21 cellular contexts compared by ENCODE assay signal in the genomic region with DNA sequence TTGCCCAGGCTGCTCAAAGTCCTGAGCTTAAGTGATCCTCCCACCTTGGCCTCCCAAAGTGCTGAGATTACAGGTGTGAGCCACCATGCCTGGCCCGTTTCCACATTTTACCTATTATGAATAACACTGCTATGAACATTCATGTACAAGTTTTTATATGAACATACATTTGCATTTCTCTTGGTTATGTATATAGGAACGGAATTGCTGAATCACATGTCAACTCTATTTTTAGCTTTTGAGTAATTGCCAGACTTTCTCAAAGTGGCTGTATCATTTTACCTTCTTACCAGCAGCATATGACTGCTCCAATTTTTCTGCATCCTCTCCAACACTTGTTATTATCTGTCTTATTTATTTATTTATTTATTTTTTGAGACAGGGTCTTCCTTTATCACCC. TPM values are rescaled to one million over a fixed set of nuclear protein-coding genes. Genes with fewer than 3 reads are reported as not detected.
DNase-seq lines count a peak whose midpoint lies in the region; ATAC-seq and TF ChIP-seq lines count a peak whose summit lies in the region.
"Had no signal": no experiment of that assay in that cellular context is flagged by ENCODE, and none has a peak within 500 bp of the region (broad histone marks: within the 10 kb centered on the region; RNA-seq: fewer than 3 reads in every experiment).

No MANE protein-coding gene starts in this region.

- no peaks in the 10 kb centered on the region for H3K9me3 Mint-ChIP-seq in activated T-cell treated with anti-CD3 and anti-CD28 coated beads, Interleukin-2, amount 50 U/mL, for 4 hours

- no peak for TF ChIP-seq CTCF in fibroblast of mammary gland (conservative IDR thresholded peaks at IDR 0.05; ENCODE audit: control insufficient read depth, insufficient read depth, low read depth, low read length)

- no peaks in the 10 kb centered on the region for H3K36me3 Mint-ChIP-seq in activated T-cell treated with anti-CD3 and anti-CD28 coated beads, Interleukin-2, amount 50 U/mL, for 4 hours (ENCODE audit: insufficient read depth)

- no peak overlapping the region for H3K4me3 ChIP-seq in fibroblast of mammary gland (ENCODE audit: control insufficient read depth, low read depth, low read length)

- no peaks in the 10 kb centered on the region for H3K4me1 Mint-ChIP-seq in activated T-cell treated with anti-CD3 and anti-CD28 coated beads, Interleukin-2, amount 50 U/mL, for 4 hours (ENCODE audit: low read depth)

- ATAC-seq in activated T-cell treated with anti-CD3 and anti-CD28 coated beads, Interleukin-2, amount 50 U/mL, for 4 hours: peak; percentile 27 to 52
- no peak for ATAC-seq in GM18511 (IDR thresholded peaks at IDR 0.05; ENCODE audit: unreplicated experiment)

- no peaks in the 10 kb centered on the region for H3K27me3 Mint-ChIP-seq in activated T-cell treated with anti-CD3 and anti-CD28 coated beads, Interleukin-2, amount 50 U/mL, for 4 hours (ENCODE audit: low read depth)

- DNase-seq in DMS53 (lab: John Stamatoyannopoulos, UW) (peak; percentile 39), DMS53 treated with DMSO at 0.1 percent for 48 hours (lab: John Stamatoyannopoulos, UW; ENCODE audit: unreplicated experiment) (no peak), LHCN-M2 (ENCODE audit: low read depth) (peak; percentile 9), fibroblast of mammary gland (ENCODE audit: low read depth) (peak; percentile 19), hypothalamus (lab: John Stamatoyannopoulos, UW) (no peak)
- DNase-seq in activated T-cell treated with anti-CD3 and anti-CD28 coated beads, Interleukin-2, amount 50 U/mL, for 4 hours: no peak
- DNase-seq in activated T-cell treated with anti-CD3 and anti-CD28 coated beads, Interleukin-2, amount 50 U/mL, for 48 hours: no peak
- DNase-seq: AML-193, DND-41, H7, Kasumi-1, MM.1S, NCI-H1105 treated with DMSO at 0.1 percent for 48 hours, NCI-H1694, NCI-H2081 treated with DMSO at 0.1 percent for 48 hours, NCI-H510A treated with DMSO at 0.1 percent for 48 hours, NCI-H774, SHP77 had no signal

- H3K4me3 Mint-ChIP-seq in activated T-cell treated with anti-CD3 and anti-CD28 coated beads, Interleukin-2, amount 50 U/mL, for 4 hours: no peak overlapping the region

RNA-seq across cellular contexts. Expression of a gene that starts 2.7 kb away (rescaled TPM):
- not detected for total RNA-seq in activated T-cell treated with anti-CD3 and anti-CD28 coated beads, Interleukin-2, amount 50 U/mL, for 4 hours
- total RNA-seq in LHCN-M2 (2014; rRNA removed): not detected in 2 replicates
- polyA plus RNA-seq in LHCN-M2 (2012): 0.05 TPM
- total RNA-seq: H7, HT1080, RPMI7951 had no signal

RNA-seq across cellular contexts. Expression of a gene that starts 6.0 kb away (rescaled TPM):
- total RNA-seq in activated T-cell treated with anti-CD3 and anti-CD28 coated beads, Interleukin-2, amount 50 U/mL, for 4 hours: 10 to 100 TPM; 63.5 to 71.6 (median 64.8) TPM
- total RNA-seq in LHCN-M2 (2014; rRNA removed): 51.9 and 52.4 TPM in 2 replicates
- 64.7 TPM for polyA plus RNA-seq in LHCN-M2 (2012)

Comparison
In these comparisons a context has a peak if more than half of its experiments do, and no peak if none do; other contexts are left out.
1. DNase-seq: peak in DMS53 (single experiment), LHCN-M2 (single experiment) and fibroblast of mammary gland (single experiment); none in DMS53 treated with DMSO at 0.1 percent for 48 hours (single experiment), activated T-cell treated with anti-CD3 and anti-CD28 coated beads, Interleukin-2, amount 50 U/mL, for 4 hours (single experiment), activated T-cell treated with anti-CD3 and anti-CD28 coated beads, Interleukin-2, amount 50 U/mL, for 48 hours (0 of 2) and hypothalamus (0 of 51).